In the genomic region with DNA sequence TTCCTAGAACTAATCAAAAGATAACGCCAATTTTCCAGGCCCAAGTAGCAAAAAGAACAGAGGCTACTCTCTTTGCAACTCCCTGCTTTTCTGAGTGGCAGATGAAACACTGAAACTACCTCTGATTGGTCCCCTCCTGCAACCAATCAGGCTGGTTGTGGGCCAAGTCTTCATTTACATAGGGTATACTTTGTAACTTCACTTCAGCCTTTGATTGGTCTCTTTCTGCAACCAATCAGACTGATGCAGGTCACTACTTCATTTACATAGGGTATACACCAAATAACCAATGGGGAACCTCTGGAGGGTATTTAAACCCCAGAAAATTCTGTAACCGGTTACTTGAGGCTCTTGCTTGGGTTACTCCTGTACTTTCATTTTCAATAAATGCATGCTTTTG, we compare ENCODE assay signal across 22 cellular contexts.
"Had no signal": no experiment of that assay in that cellular context is flagged by ENCODE, and none has a peak within 500 bp of the region (broad histone marks: within the 10 kb centered on the region; RNA-seq: fewer than 3 reads in every experiment).

No MANE protein-coding gene starts in this region.

- DNase-seq: activated CD4-positive, alpha-beta memory T cell treated with anti-CD3 and anti-CD28 coated beads, Interleukin-2, amount 10 ng/mL, durations not matched to agents 7 days and 5 days; activated CD4-positive, alpha-beta T cell treated with anti-CD3 and anti-CD28 coated beads for 36 hours; activated CD4-positive, alpha-beta T cell treated with anti-CD3 and anti-CD28 coated beads, Interleukin-2, amount 10 ng/mL, durations not matched to agents 24 days and 14 days; activated CD4-positive, CD25-positive, alpha-beta regulatory T cell; activated CD4-positive, CD25-positive, alpha-beta regulatory T cell treated with anti-CD3 and anti-CD28 coated beads, Interleukin-2, amount 50 U/mL, for 72 hours; activated CD8-positive, alpha-beta memory T cell treated with anti-CD3 and anti-CD28 coated beads, Interleukin-2, amount 50 U/mL, for 48 hours; activated gamma-delta T cell; activated naive CD4-positive, alpha-beta T cell; activated naive CD4-positive, alpha-beta T cell treated with anti-CD3 and anti-CD28 coated beads, Interleukin-2, amount 10 ng/mL, durations not matched to agents 7 days and 5 days; activated naive CD8-positive, alpha-beta T cell treated with anti-CD3 and anti-CD28 coated beads, Interleukin-2, amount 10 ng/mL, durations not matched to agents 7 days and 5 days; activated T-cell treated with anti-CD3 and anti-CD28 coated beads for 4 hours; activated T-cell treated with anti-CD3 and anti-CD28 coated beads, Interleukin-2, amount 50 U/mL, for 24 hours; activated T-cell treated with anti-CD3 and anti-CD28 coated beads, Interleukin-2, amount 50 U/mL, for 72 hours; brain microvascular endothelial cell; dorsolateral prefrontal cortex; effector memory CD4-positive, alpha-beta T cell; endodermal cell; foreskin fibroblast; head of caudate nucleus; hippocampal formation had no signal

- ATAC-seq: activated CD4-positive, alpha-beta T cell treated with anti-CD3 and anti-CD28 coated beads for 36 hours; activated naive CD4-positive, alpha-beta T cell treated with anti-CD3 and anti-CD28 coated beads, Interleukin-2, amount 50 U/mL, for 72 hours; activated T-cell treated with anti-CD3 and anti-CD28 coated beads, Interleukin-2, amount 50 U/mL, for 72 hours; esophagus mucosa had no signal
